In genomic region chr12:10613334-10614055, GRCh38 we compare ENCODE assay signal across 8 cellular contexts. TPM values are rescaled to one million over a fixed set of nuclear protein-coding genes. Genes with fewer than 3 reads are reported as not detected.
DNase-seq lines count a peak whose midpoint lies in the region; ATAC-seq and TF ChIP-seq lines count a peak whose summit lies in the region.

TSS of gene MAGOHB (minus strand) at chr12:10613609. CDS start at chr12:10613532, 77 bp downstream.

- H3K36me3 ChIP-seq in kidney epithelial cell (ENCODE audit: control insufficient read depth, insufficient read depth, low read length): no peaks in the 10 kb centered on the region

- peak within 1 kb of the TSS; percentile 99 for H3K4me3 Mint-ChIP-seq in activated CD4-positive, alpha-beta T cell treated with anti-CD3 and anti-CD28 coated beads for 36 hours

- DNase-seq in AML-193 (lab: John Stamatoyannopoulos, UW) (peak; percentile 87 to 88), GM19238 (ENCODE audit: insufficient read length, low spot score) (peak; percentile 77), NCI-H524 (lab: John Stamatoyannopoulos, UW) (peak; percentile 79 to 93), kidney epithelial cell (ENCODE audit: low read depth) (peak; percentile 79)
- DNase-seq in activated CD4-positive, alpha-beta T cell treated with anti-CD3 and anti-CD28 coated beads for 36 hours: peak; percentile 99
- DNase-seq in stimulated activated CD4-positive, alpha-beta T cell treated with anti-CD3 and anti-CD28 coated beads, Interleukin-15, amount 100 ng/mL, for 48 hours (ENCODE audit: low read depth in 2 of 2): peak; percentile 94 to 97

- no peak for TF ChIP-seq CTCF in kidney epithelial cell (IDR thresholded peaks at IDR 0.05; ENCODE audit: insufficient read depth, low read length, poor library complexity, severe bottlenecking)

- ATAC-seq in HG03442 (IDR thresholded peaks at IDR 0.05; ENCODE audit: unreplicated experiment): peak; percentile 95
- peak; percentile 96 for ATAC-seq in activated CD4-positive, alpha-beta T cell treated with anti-CD3 and anti-CD28 coated beads for 36 hours

- POLR2A ChIA-PET in activated CD4-positive, alpha-beta T cell treated with anti-CD3 and anti-CD28 coated beads for 36 hours (lab: Charles Lee): interaction anchor here (1.1 kb wide), 1 partner anchor 90 kb away, joined by 3 read pairs; no protein-coding TSS in a partner anchor

- H3K4me3 ChIP-seq in kidney epithelial cell (ENCODE audit: low read depth, low read length): peak within 1 kb of the TSS; percentile 84

- H3K27me3 Mint-ChIP-seq in activated CD4-positive, alpha-beta T cell treated with anti-CD3 and anti-CD28 coated beads for 36 hours: peaks cover 6% of the 10 kb centered on the region

- CTCF ChIA-PET in activated CD4-positive, alpha-beta T cell treated with anti-CD3 and anti-CD28 coated beads for 36 hours (lab: Charles Lee): interaction anchor here (0.6 to 1.5 kb wide), 5 partner anchors 11 to 1534 kb away, joined by 3 to 4 read pairs (median 3); partner anchors contain the start of gene PRR4

- peaks cover 32% of the 10 kb centered on the region for H3K36me3 Mint-ChIP-seq in activated CD4-positive, alpha-beta T cell treated with anti-CD3 and anti-CD28 coated beads for 36 hours (ENCODE audit: low read depth)

- H3K9me3 Mint-ChIP-seq in activated CD4-positive, alpha-beta T cell treated with anti-CD3 and anti-CD28 coated beads for 36 hours (ENCODE audit: low read depth): no peaks in the 10 kb centered on the region

- no peaks in the 10 kb centered on the region for H3K27me3 ChIP-seq in kidney epithelial cell (ENCODE audit: control insufficient read depth, insufficient read depth, low read length)

- peaks cover 25% of the 10 kb centered on the region for H3K4me1 Mint-ChIP-seq in activated CD4-positive, alpha-beta T cell treated with anti-CD3 and anti-CD28 coated beads for 36 hours

- peak within 1 kb of the TSS; percentile 100 for H3K27ac Mint-ChIP-seq in activated CD4-positive, alpha-beta T cell treated with anti-CD3 and anti-CD28 coated beads for 36 hours

- intact Hi-C loops in activated CD4-positive, alpha-beta T cell treated with anti-CD3 and anti-CD28 coated beads for 36 hours (cut with DNase I, micrococcal nuclease): loop anchor here (1.0 to 5.0 kb wide), 13 partner anchors 61 to 1034 kb away; partner anchors contain the start of genes SMIM10L1 (in 2 of the 2), STYK1 (in 2 of the 2), CLEC2B (in 1 of the 2) and ETV6 (in 1 of the 2)

- H3K27ac ChIP-seq in cingulate gyrus (ENCODE audit: low read depth, low read length): peak within 1 kb of the TSS; percentile 78

RNA-seq across cellular contexts. Expression of gene MAGOHB, which starts in this region (rescaled TPM):
- total RNA-seq in activated CD4-positive, alpha-beta T cell treated with anti-CD3 and anti-CD28 coated beads for 36 hours: 10 to 100 TPM; 66.3 to 89.3 TPM
- 21.7 and 31.1 TPM in 2 replicates for total RNA-seq in kidney epithelial cell

Comparison
In these comparisons a context has a peak if more than half of its experiments do, and no peak if none do; other contexts are left out.
1. Peak in every context shown above with its lines: DNase-seq, ATAC-seq, H3K4me3 ChIP-seq and H3K27ac ChIP-seq.